8 cellular contexts compared by ENCODE assay signal in genomic region chr1:109984456-109985250, GRCh38. TPM values are rescaled to one million over a fixed set of nuclear protein-coding genes. Genes with fewer than 3 reads are reported as not detected.
A peak's percentile ranks its signal among the peaks of the same experiment; 100 is the strongest.
DNase-seq lines count a peak whose midpoint lies in the region; ATAC-seq and TF ChIP-seq lines count a peak whose summit lies in the region.

Gene AHCYL1, plus strand, starts transcription at chr1:109984765. Its CDS starts 288 bp downstream, at chr1:109985053.

- peak; percentile 93 for TF ChIP-seq CTCF in 22Rv1 (IDR thresholded peaks at IDR 0.05)
- TF ChIP-seq CTCF in astrocyte of the cerebellum (IDR thresholded peaks at IDR 0.05; ENCODE audit: low read depth, low read length, missing control alignments): peak; percentile 94

- DNase-seq in NCI-H2029 treated with DMSO at 0.1 percent for 48 hours (lab: John Stamatoyannopoulos, UW): peak; percentile 91
- peak; percentile 98 for DNase-seq in T-helper 9 cell
- DNase-seq in astrocyte of the cerebellum (ENCODE audit: low read depth): peak; percentile 97
- DNase-seq in hepatic stellate cell (ENCODE audit: low spot score): peak; percentile 98
- DNase-seq in renal cortical epithelial cell (ENCODE audit: low read depth): peak; percentile 94

- ATAC-seq in GM18508 (IDR thresholded peaks at IDR 0.05; ENCODE audit: insufficient read depth, unreplicated experiment): peak; percentile 90
- ATAC-seq in HG03025 (IDR thresholded peaks at IDR 0.05; ENCODE audit: low FRiP score, unreplicated experiment): peak; percentile 94

- in situ Hi-C loops in astrocyte of the cerebellum (cut with HindIII; ENCODE audit: low sequenced_read_pairs): no loop called here

- peak within 1 kb of the TSS; percentile 77 for H3K27ac ChIP-seq in 22Rv1

- peak within 1 kb of the TSS; percentile 71 for H3K4me3 ChIP-seq in astrocyte of the cerebellum (ENCODE audit: low read depth, low read length)

RNA-seq across cellular contexts. Expression of gene AHCYL1, which starts in this region (rescaled TPM):
- 47.9 and 120 TPM in 2 replicates for total RNA-seq in renal cortical epithelial cell

Comparison
In these comparisons a context has a peak if more than half of its experiments do, and no peak if none do; other contexts are left out.
1. Peak in every context shown above with its lines: DNase-seq, ATAC-seq, H3K4me3 ChIP-seq and H3K27ac ChIP-seq.